8 cellular contexts compared by ENCODE assay signal in genomic region chr12:123633379-123634141, GRCh38. TPM values are rescaled to one million over a fixed set of nuclear protein-coding genes. Genes with fewer than 3 reads are reported as not detected.
A peak's percentile ranks its signal among the peaks of the same experiment; 100 is the strongest.
DNase-seq lines count a peak whose midpoint lies in the region; ATAC-seq lines count a peak whose summit lies in the region.

Gene EIF2B1 (minus strand): TSS chr12:123633686. CDS start chr12:123633557, 129 bp downstream.
Gene GTF2H3 (plus strand): TSS chr12:123633829. CDS start chr12:123633860, 31 bp downstream.

- peak within 1 kb of the TSS; percentile 77 for H4K8ac ChIP-seq in mesendoderm (ENCODE audit: low read depth, low read length)

- H3K9me3 ChIP-seq in NT2/D1 (ENCODE audit: insufficient read depth, low read length), result no peaks in the 10 kb centered on the region
- H3K9me3 ChIP-seq in endocrine pancreas (ENCODE audit: control insufficient read depth, low read length), result no peaks in the 10 kb centered on the region

- peaks cover 52% of the 10 kb centered on the region for H3K36me3 ChIP-seq in NT2/D1 (ENCODE audit: insufficient read depth, insufficient read length, low read length)
- peaks cover 5% of the 10 kb centered on the region for H3K36me3 ChIP-seq in endocrine pancreas (ENCODE audit: control insufficient read depth, insufficient read depth, low read length)
- H3K36me3 ChIP-seq in mesendoderm (ENCODE audit: control insufficient read depth, insufficient read depth, low read length), result peaks cover 1% of the 10 kb centered on the region

- WGBS in mesendoderm (ENCODE audit: extremely low coverage, insufficient coverage, low lambda C conversion rate), result no CpG with 5 or more reads among the region's 52 CpGs

- H3K4me3 ChIP-seq in NT2/D1 (ENCODE audit: insufficient read length, low read depth) (peak within 1 kb of the TSS; percentile 96), endocrine pancreas (ENCODE audit: control insufficient read depth, insufficient read depth, low read length) (peak within 1 kb of the TSS; percentile 91), mesendoderm (ENCODE audit: low read length) (peak within 1 kb of the TSS; percentile 90)

- no peak within 1 kb of the TSS for H2BK15ac ChIP-seq in mesendoderm (replicated peaks; ENCODE audit: low read depth)

- no peak within 1 kb of the TSS for H2BK5ac ChIP-seq in mesendoderm (ENCODE audit: low read length)

- no peak within 1 kb of the TSS for H3K23ac ChIP-seq in mesendoderm (ENCODE audit: low read length)

- peak within 1 kb of the TSS; percentile 90 for H3K4me3 Mint-ChIP-seq in activated CD8-positive, alpha-beta memory T cell treated with anti-CD3 and anti-CD28 coated beads, Interleukin-2, amount 10 ng/mL, durations not matched to agents 7 days and 5 days

- peak within 1 kb of the TSS; percentile 57 for H3K4ac ChIP-seq in mesendoderm (ENCODE audit: low read depth, low read length)

- H3K4me1 ChIP-seq in NT2/D1 (ENCODE audit: insufficient read depth, insufficient read length) (no peaks in the 10 kb centered on the region), endocrine pancreas (ENCODE audit: control insufficient read depth, insufficient read depth, low read length) (peaks cover 4% of the 10 kb centered on the region), mesendoderm (ENCODE audit: control insufficient read depth, low read depth, low read length) (peaks cover 4% of the 10 kb centered on the region)

- H3K9me3 Mint-ChIP-seq in activated CD8-positive, alpha-beta memory T cell treated with anti-CD3 and anti-CD28 coated beads, Interleukin-2, amount 10 ng/mL, durations not matched to agents 7 days and 5 days (ENCODE audit: low read depth), result no peaks in the 10 kb centered on the region

- peaks cover 26% of the 10 kb centered on the region for H3K36me3 Mint-ChIP-seq in activated CD8-positive, alpha-beta memory T cell treated with anti-CD3 and anti-CD28 coated beads, Interleukin-2, amount 10 ng/mL, durations not matched to agents 7 days and 5 days

- peaks cover 35% of the 10 kb centered on the region for H3K4me1 Mint-ChIP-seq in activated CD8-positive, alpha-beta memory T cell treated with anti-CD3 and anti-CD28 coated beads, Interleukin-2, amount 10 ng/mL, durations not matched to agents 7 days and 5 days

- CTCF ChIA-PET in activated CD8-positive, alpha-beta memory T cell treated with anti-CD3 and anti-CD28 coated beads, Interleukin-2, amount 10 ng/mL, durations not matched to agents 7 days and 5 days (lab: Charles Lee), result interaction anchor here (1.1 to 2.0 kb wide), 4 partner anchors 10 to 268 kb away, joined by 3 to 5 read pairs (median 3); partner anchors contain the start of gene ATP6V0A2

- peak within 1 kb of the TSS; percentile 83 for H3K4me2 ChIP-seq in mesendoderm (ENCODE audit: low read length)

- H3K27ac Mint-ChIP-seq in activated CD8-positive, alpha-beta memory T cell treated with anti-CD3 and anti-CD28 coated beads, Interleukin-2, amount 10 ng/mL, durations not matched to agents 7 days and 5 days, result peak within 1 kb of the TSS; percentile 93

- H3K79me2 ChIP-seq in mesendoderm (ENCODE audit: control insufficient read depth, insufficient read depth, low read length), result peaks cover 12% of the 10 kb centered on the region

- ATAC-seq in GM21381 (IDR thresholded peaks at IDR 0.05; ENCODE audit: unreplicated experiment), result peak; percentile 98
- peak; percentile 98 for ATAC-seq in activated CD8-positive, alpha-beta memory T cell treated with anti-CD3 and anti-CD28 coated beads, Interleukin-2, amount 10 ng/mL, durations not matched to agents 7 days and 5 days

- H3K27me3 ChIP-seq in NT2/D1 (ENCODE audit: insufficient read depth, insufficient read length) (no peaks in the 10 kb centered on the region), endocrine pancreas (ENCODE audit: control insufficient read depth, insufficient read depth, low read length) (no peaks in the 10 kb centered on the region), mesendoderm (ENCODE audit: insufficient read depth, low read length, poor library complexity) (no peaks in the 10 kb centered on the region)

- H3K9ac ChIP-seq in NT2/D1 (ENCODE audit: insufficient read length, low read depth) (peak within 1 kb of the TSS; percentile 97), endocrine pancreas (ENCODE audit: control insufficient read depth, insufficient read depth, low read length) (peak within 1 kb of the TSS; percentile 96), mesendoderm (ENCODE audit: low read length) (peak within 1 kb of the TSS; percentile 87)

- no peaks in the 10 kb centered on the region for H3K27me3 Mint-ChIP-seq in activated CD8-positive, alpha-beta memory T cell treated with anti-CD3 and anti-CD28 coated beads, Interleukin-2, amount 10 ng/mL, durations not matched to agents 7 days and 5 days

- H2BK120ac ChIP-seq in mesendoderm (ENCODE audit: low read depth, low read length), result no peak within 1 kb of the TSS

- H4K5ac ChIP-seq in mesendoderm (ENCODE audit: low read length), result peak within 1 kb of the TSS; percentile 87

- DNase-seq in COR-L47 (lab: John Stamatoyannopoulos, UW), result peak; percentile 94
- peak; percentile 34 to 96 (median 92) for DNase-seq in HUDEP-2 (lab: John Stamatoyannopoulos, UW; ENCODE audit: unreplicated experiment in 76 of 76)
- peak; percentile 98 for DNase-seq in NT2/D1 (ENCODE audit: low read depth, low spot score)
- peak; percentile 99 for DNase-seq in activated CD8-positive, alpha-beta memory T cell treated with anti-CD3 and anti-CD28 coated beads, Interleukin-2, amount 10 ng/mL, durations not matched to agents 7 days and 5 days
- DNase-seq in mesendoderm, result peak; percentile 99
- DNase-seq in stimulated activated CD8-positive, alpha-beta memory T cell treated with anti-CD3 and anti-CD28 coated beads, Interleukin-15, amount 100 ng/mL, for 1 hour (ENCODE audit: low read depth), result peak; percentile 95

- H3K79me1 ChIP-seq in mesendoderm (ENCODE audit: low read length), result peaks cover 9% of the 10 kb centered on the region

- H3K56ac ChIP-seq in mesendoderm (ENCODE audit: low read length), result peak within 1 kb of the TSS; percentile 88

- H2AK5ac ChIP-seq in mesendoderm (ENCODE audit: low read length), result no peak within 1 kb of the TSS

- peak within 1 kb of the TSS; percentile 6 for H3K27ac ChIP-seq in mesendoderm (ENCODE audit: low read depth, low read length)

- H3K18ac ChIP-seq in mesendoderm (ENCODE audit: low read length), result peak within 1 kb of the TSS; percentile 70

RNA-seq across cellular contexts. Expression of gene EIF2B1, which starts in this region (rescaled TPM):
- total RNA-seq in activated CD8-positive, alpha-beta memory T cell treated with anti-CD3 and anti-CD28 coated beads, Interleukin-2, amount 10 ng/mL, durations not matched to agents 7 days and 5 days, result 10 to 100 TPM; 60.3 to 76.4 TPM
- 43.2 TPM for polyA plus RNA-seq in mesendoderm (2013, experiment 1 of 2)
- polyA plus RNA-seq in mesendoderm (2013, experiment 2 of 2), result 41.7 TPM

RNA-seq across cellular contexts. Expression of gene GTF2H3, which starts in this region (rescaled TPM):
- 10 to 100 TPM; 46.1 to 49.6 TPM for total RNA-seq in activated CD8-positive, alpha-beta memory T cell treated with anti-CD3 and anti-CD28 coated beads, Interleukin-2, amount 10 ng/mL, durations not matched to agents 7 days and 5 days
- polyA plus RNA-seq in mesendoderm (2013, experiment 1 of 2), result 31.9 TPM
- polyA plus RNA-seq in mesendoderm (2013, experiment 2 of 2), result 31.1 TPM

Comparison
In these comparisons a context has a peak if more than half of its experiments do, and no peak if none do; other contexts are left out.
1. Peak in every context shown above with its lines: DNase-seq, ATAC-seq, H3K4me3 ChIP-seq and H3K27ac ChIP-seq.